13 cellular contexts compared by ENCODE assay signal in the genomic region with DNA sequence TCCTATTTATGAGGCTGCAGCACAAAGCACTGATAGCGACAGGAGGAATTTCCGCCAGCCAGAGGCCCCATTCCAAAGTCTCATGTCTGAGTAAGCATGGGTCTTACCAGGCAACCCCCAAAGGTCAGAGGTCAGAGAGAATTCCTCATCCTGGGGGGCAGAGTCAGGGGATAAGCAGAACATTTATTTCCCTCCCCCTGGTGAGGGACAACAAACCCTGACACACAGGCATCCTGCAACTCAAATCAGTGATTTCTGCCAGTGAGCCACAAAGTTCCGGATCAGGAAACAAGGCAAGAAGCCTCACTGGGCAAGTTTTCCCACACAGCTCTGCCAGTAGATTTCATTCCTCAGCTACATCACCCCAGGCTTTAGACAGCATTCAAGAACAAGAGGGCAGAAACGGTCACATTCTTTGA. TPM values are rescaled to one million over a fixed set of nuclear protein-coding genes. Genes with fewer than 3 reads are reported as not detected.
DNase-seq lines count a peak whose midpoint lies in the region; ATAC-seq and TF ChIP-seq lines count a peak whose summit lies in the region.
"Had no signal": no experiment of that assay in that cellular context is flagged by ENCODE, and none has a peak within 500 bp of the region (broad histone marks: within the 10 kb centered on the region; RNA-seq: fewer than 3 reads in every experiment).

No MANE protein-coding gene starts in this region.

- no peaks in the 10 kb centered on the region for H4K20me1 ChIP-seq in neural progenitor cell (ENCODE audit: low read depth)

- H3K27me3 Mint-ChIP-seq in neural progenitor cell (ENCODE audit: insufficient read depth, low read depth) = no peaks in the 10 kb centered on the region

- H3K27me3 ChIP-seq in SJSA1 (replicated peaks) (no peaks in the 10 kb centered on the region), neural progenitor cell (no peaks in the 10 kb centered on the region)

- peak overlapping the region; percentile 81 for H3K27ac Mint-ChIP-seq in neural progenitor cell
- H3K27ac Mint-ChIP-seq: activated T-helper 2 cell treated with anti-CD3 and anti-CD28 coated beads, Interferon-gamma antibody, Interleukin-2, Interleukin-4, amounts not matched to agents 10 μg/mL and 5 μg/mL and 100 μg/mL, durations not matched to agents 14 hours and 24 hours and 36 hours; stimulated activated naive CD8-positive, alpha-beta T cell treated with anti-CD3 and anti-CD28 coated beads, Interleukin-15, amount 100 ng/mL, for 72 hours had no signal

- peaks cover 2% of the 10 kb centered on the region for H3K36me3 Mint-ChIP-seq in neural progenitor cell

- H3K4me2 ChIP-seq in neural progenitor cell = peak overlapping the region; percentile 51

- H2AFZ ChIP-seq in neural progenitor cell (replicated peaks) = no peak overlapping the region

- H3K4me1 Mint-ChIP-seq in neural progenitor cell = peaks cover 61% of the 10 kb centered on the region

- DNase-seq in AG20443 (ENCODE audit: low spot score) (peak; percentile 47), SJSA1 (ENCODE audit: low read depth in 1 of 2, low spot score in 2 of 2) (peak in 1 of 2 experiments; percentile 33), fibroblast of villous mesenchyme (ENCODE audit: low read depth) (peak; percentile 74), neural progenitor cell (ENCODE audit: low spot score) (peak; percentile 73), cerebellum (ENCODE audit: low spot score) (no peak), NCI-H748 treated with DMSO at 0.1 percent for 48 hours (lab: John Stamatoyannopoulos, UW) (no peak)
- DNase-seq: effector memory CD4-positive, alpha-beta T cell; Karpas-422; stimulated activated naive CD8-positive, alpha-beta T cell treated with anti-CD3 and anti-CD28 coated beads, Interleukin-15, amount 100 ng/mL, for 72 hours had no signal

- H3K9ac ChIP-seq in neural progenitor cell = no peak overlapping the region

- H3K4me3 ChIP-seq in SJSA1 (no peak overlapping the region), fibroblast of villous mesenchyme (ENCODE audit: low read depth, low read length) (no peak overlapping the region), neural progenitor cell (no peak overlapping the region)

- H3K27ac ChIP-seq in SJSA1 (peak overlapping the region; percentile 43), neural progenitor cell (peak overlapping the region; percentile 74)
- H3K27ac ChIP-seq: C4-2B had no signal

- ATAC-seq in HG02840 (IDR thresholded peaks at IDR 0.05; ENCODE audit: low FRiP score, unreplicated experiment) = no peak
- ATAC-seq in GM21717 (IDR thresholded peaks at IDR 0.05; ENCODE audit: unreplicated experiment) = no peak
- ATAC-seq: stimulated activated naive CD8-positive, alpha-beta T cell treated with anti-CD3 and anti-CD28 coated beads, Interleukin-15, amount 100 ng/mL, for 72 hours had no signal

- H3K4me3 Mint-ChIP-seq in neural progenitor cell = peak overlapping the region; percentile 11
- H3K4me3 Mint-ChIP-seq: stimulated activated naive CD8-positive, alpha-beta T cell treated with anti-CD3 and anti-CD28 coated beads, Interleukin-15, amount 100 ng/mL, for 72 hours had no signal

- H3K9me3 Mint-ChIP-seq in neural progenitor cell = no peaks in the 10 kb centered on the region
- H3K9me3 Mint-ChIP-seq: activated T-helper 2 cell treated with anti-CD3 and anti-CD28 coated beads, Interferon-gamma antibody, Interleukin-2, Interleukin-4, amounts not matched to agents 10 μg/mL and 5 μg/mL and 100 μg/mL, durations not matched to agents 14 hours and 24 hours and 36 hours; stimulated activated naive CD8-positive, alpha-beta T cell treated with anti-CD3 and anti-CD28 coated beads, Interleukin-15, amount 100 ng/mL, for 72 hours had no signal

- no peak for TF ChIP-seq CTCF in fibroblast of villous mesenchyme (IDR thresholded peaks at IDR 0.05; ENCODE audit: insufficient read depth, low read depth, low read length)
- no peak for TF ChIP-seq CTCF in neural progenitor cell (IDR thresholded peaks at IDR 0.05)

- peaks cover 31% of the 10 kb centered on the region for H3F3A ChIP-seq in neural progenitor cell (ENCODE audit: low read depth)

- no peaks in the 10 kb centered on the region for H3K36me3 ChIP-seq in SJSA1
- H3K36me3 ChIP-seq in neural progenitor cell = no peaks in the 10 kb centered on the region

- H3K4me1 ChIP-seq in SJSA1 (replicated peaks) (peaks cover 44% of the 10 kb centered on the region), neural progenitor cell (peaks cover 72% of the 10 kb centered on the region)

- H3K79me2 ChIP-seq in neural progenitor cell (ENCODE audit: low read depth) = peaks cover 72% of the 10 kb centered on the region

- H3K9me3 ChIP-seq in SJSA1 (replicated peaks) (no peaks in the 10 kb centered on the region), neural progenitor cell (ENCODE audit: low read depth) (no peaks in the 10 kb centered on the region)

RNA-seq across cellular contexts. Expression of a gene that starts 37.0 kb away (rescaled TPM):
- total RNA-seq in SJSA1 (2014; rRNA removed; shearing (Covaris generic)) = 3.9 and 9.1 TPM in 2 replicates
- total RNA-seq in fibroblast of villous mesenchyme (54.8 and 94.1 TPM in 2 replicates), neural progenitor cell (ENCODE audit: low replicate concordance) (15.6 and 16.7 TPM in 2 replicates), cerebellum (7.6 TPM)
- total RNA-seq: activated T-helper 2 cell treated with anti-CD3 and anti-CD28 coated beads, Interferon-gamma antibody, Interleukin-2, Interleukin-4, amounts not matched to agents 10 μg/mL and 5 μg/mL and 100 μg/mL, durations not matched to agents 14 hours and 24 hours and 36 hours had no signal

Comparison
In these comparisons a context has a peak if more than half of its experiments do, and no peak if none do; other contexts are left out.
1. DNase-seq: peak in AG20443 (single experiment), fibroblast of villous mesenchyme (single experiment) and neural progenitor cell (single experiment); none in cerebellum (single experiment) and NCI-H748 treated with DMSO at 0.1 percent for 48 hours (single experiment).